22 cellular contexts compared by ENCODE assay signal in genomic region chr3:47259114-47259513, GRCh38.
"Had no signal": no experiment of that assay in that cellular context is flagged by ENCODE, and none has a peak within 500 bp of the region (broad histone marks: within the 10 kb centered on the region; RNA-seq: fewer than 3 reads in every experiment).

No MANE protein-coding gene starts in this region.

- H3K27me3 Mint-ChIP-seq: type B pancreatic cell had no signal

- H3K9me3 Mint-ChIP-seq: activated naive CD4-positive, alpha-beta T cell treated with anti-CD3 and anti-CD28 coated beads, Interleukin-2, amount 50 U/mL, for 72 hours; activated T-cell treated with anti-CD3 and anti-CD28 coated beads, Interleukin-2, amount 50 U/mL, for 72 hours; T-helper 1 cell treated with Interleukin-12 subunit alpha and Interleukin-12 subunit beta and Interleukin-4 antibody, amounts not matched to agents 30 μg/mL and 1 μg/mL, for 36 hours; type B pancreatic cell had no signal

- H3K27ac Mint-ChIP-seq: activated naive CD4-positive, alpha-beta T cell treated with anti-CD3 and anti-CD28 coated beads, Interleukin-2, amount 50 U/mL, for 72 hours; activated T-cell treated with anti-CD3 and anti-CD28 coated beads, Interleukin-2, amount 50 U/mL, for 72 hours; T-helper 1 cell treated with Interleukin-12 subunit alpha and Interleukin-12 subunit beta and Interleukin-4 antibody, amounts not matched to agents 30 μg/mL and 1 μg/mL, for 36 hours; type B pancreatic cell had no signal

- H3K27ac ChIP-seq: adrenal gland, breast epithelium, esophagus muscularis mucosa, gastroesophageal sphincter, heart left ventricle, psoas muscle, skin epidermis, stomach had no signal

- H3K27me3 ChIP-seq: adrenal gland, breast epithelium, esophagus muscularis mucosa, gastroesophageal sphincter, heart left ventricle, stomach had no signal

- H3K36me3 ChIP-seq: adrenal gland, breast epithelium, esophagus muscularis mucosa, gastroesophageal sphincter, heart left ventricle, stomach had no signal

- H3K9me3 ChIP-seq: adrenal gland, breast epithelium, esophagus muscularis mucosa, gastroesophageal sphincter, heart left ventricle, psoas muscle, stomach had no signal

- H3K4me3 ChIP-seq: adrenal gland, breast epithelium, esophagus muscularis mucosa, gastroesophageal sphincter, heart left ventricle, psoas muscle, skin epidermis, stomach had no signal

- DNase-seq: activated CD4-positive, CD25-positive, alpha-beta regulatory T cell treated with anti-CD3 and anti-CD28 coated beads, Interleukin-2, amount 50 U/mL, for 72 hours; activated CD8-positive, alpha-beta memory T cell treated with anti-CD3 and anti-CD28 coated beads for 24 hours; activated gamma-delta T cell; activated T-cell treated with anti-CD3 and anti-CD28 coated beads, Interleukin-2, amount 50 U/mL, for 72 hours; adrenal gland; effector CD8-positive, alpha-beta T cell; heart left ventricle; left cardiac atrium; psoas muscle; right cardiac atrium; stimulated activated CD4-positive, alpha-beta T cell treated with anti-CD3 and anti-CD28 coated beads, Interleukin-15, amount 100 ng/mL, for 24 hours; stimulated activated CD4-positive, alpha-beta T cell treated with anti-CD3 and anti-CD28 coated beads, Interleukin-2, amount 100 ng/mL, for 48 hours; stomach had no signal

- FAIRE-seq: astrocyte, endothelial cell of umbilical vein had no signal

- H3K4me1 ChIP-seq: adrenal gland, breast epithelium, esophagus muscularis mucosa, gastroesophageal sphincter, heart left ventricle, psoas muscle, stomach had no signal

- H3K4me3 Mint-ChIP-seq: activated T-cell treated with anti-CD3 and anti-CD28 coated beads, Interleukin-2, amount 50 U/mL, for 72 hours; T-helper 1 cell treated with Interleukin-12 subunit alpha and Interleukin-12 subunit beta and Interleukin-4 antibody, amounts not matched to agents 30 μg/mL and 1 μg/mL, for 36 hours; type B pancreatic cell had no signal

- ATAC-seq: activated naive CD4-positive, alpha-beta T cell treated with anti-CD3 and anti-CD28 coated beads, Interleukin-2, amount 50 U/mL, for 72 hours; activated T-cell treated with anti-CD3 and anti-CD28 coated beads, Interleukin-2, amount 50 U/mL, for 72 hours; gastroesophageal sphincter; heart left ventricle; left cardiac atrium; psoas muscle; right cardiac atrium had no signal

- H3K36me3 Mint-ChIP-seq: activated naive CD4-positive, alpha-beta T cell treated with anti-CD3 and anti-CD28 coated beads, Interleukin-2, amount 50 U/mL, for 72 hours; type B pancreatic cell had no signal
